In genomic region chr6:30689022-30689865, GRCh38 we compare ENCODE assay signal across 10 cellular contexts. TPM values are rescaled to one million over a fixed set of nuclear protein-coding genes. Genes with fewer than 3 reads are reported as not detected.
DNase-seq lines count a peak whose midpoint lies in the region; ATAC-seq, FAIRE-seq and TF ChIP-seq lines count a peak whose summit lies in the region.
"Had no signal": no experiment of that assay in that cellular context is flagged by ENCODE, and none has a peak within 500 bp of the region (broad histone marks: within the 10 kb centered on the region; RNA-seq: fewer than 3 reads in every experiment).

No MANE protein-coding gene starts in this region.

- TF ChIP-seq CTCF in GM06990 (IDR thresholded peaks at IDR 0.05; ENCODE audit: insufficient read depth, low read length, poor library complexity, severe bottlenecking) = no peak
- no peak for TF ChIP-seq CTCF in endothelial cell (IDR thresholded peaks at IDR 0.05; ENCODE audit: unreplicated experiment)
- no peak for TF ChIP-seq CTCF in progenitor cell of endocrine pancreas (IDR thresholded peaks at IDR 0.05; ENCODE audit: unreplicated experiment)

- H3K9me3 Mint-ChIP-seq in endothelial cell (ENCODE audit: unreplicated experiment) = no peaks in the 10 kb centered on the region
- H3K9me3 Mint-ChIP-seq in progenitor cell of endocrine pancreas (ENCODE audit: low read depth) = no peaks in the 10 kb centered on the region

- no peaks in the 10 kb centered on the region for H3K9me3 ChIP-seq in NT2/D1 (ENCODE audit: insufficient read depth, low read length)
- H3K9me3 ChIP-seq: SJSA1 had no signal

- H3K4me3 Mint-ChIP-seq in endothelial cell (ENCODE audit: unreplicated experiment) = peak overlapping the region; percentile 94
- peak overlapping the region; percentile 92 for H3K4me3 Mint-ChIP-seq in progenitor cell of endocrine pancreas (ENCODE audit: low read depth)

- H3K27ac Mint-ChIP-seq in endothelial cell (ENCODE audit: unreplicated experiment) (peak overlapping the region; percentile 68), progenitor cell of endocrine pancreas (peak overlapping the region; percentile 47)

- ATAC-seq in HG03045 (IDR thresholded peaks at IDR 0.05; ENCODE audit: unreplicated experiment) = no peak

- DNase-seq in GM06990 (ENCODE audit: extremely low read depth, insufficient read length) = no peak
- no peak for DNase-seq in NT2/D1 (ENCODE audit: low read depth, low spot score)
- no peak for DNase-seq in endothelial cell (ENCODE audit: low spot score)
- DNase-seq in progenitor cell of endocrine pancreas (ENCODE audit: low spot score, unreplicated experiment) = no peak
- no peak for DNase-seq in NOMO-1 treated with dmso at 0.1 percent for 144 hours (lab: John Stamatoyannopoulos, UW; ENCODE audit: unreplicated experiment)
- no peak for DNase-seq in nucleus accumbens (lab: John Stamatoyannopoulos, UW)
- no peak for DNase-seq in frontal cortex (ENCODE audit: low spot score in 2 of 2)
- DNase-seq: midbrain had no signal

- peaks cover 10% of the 10 kb centered on the region for H3K4me1 ChIP-seq in NT2/D1 (ENCODE audit: insufficient read depth, insufficient read length)

- peaks cover 45% of the 10 kb centered on the region for H3K4me1 Mint-ChIP-seq in endothelial cell (ENCODE audit: unreplicated experiment)
- peaks cover 40% of the 10 kb centered on the region for H3K4me1 Mint-ChIP-seq in progenitor cell of endocrine pancreas (ENCODE audit: low read depth)

- no peaks in the 10 kb centered on the region for H3K36me3 ChIP-seq in GM06990 (ENCODE audit: control insufficient read depth, insufficient read depth, low read length)
- peaks cover 24% of the 10 kb centered on the region for H3K36me3 ChIP-seq in NT2/D1 (ENCODE audit: insufficient read depth, insufficient read length, low read length)

- peaks cover 20% of the 10 kb centered on the region for H3K36me3 Mint-ChIP-seq in endothelial cell (ENCODE audit: low read depth, unreplicated experiment)
- H3K36me3 Mint-ChIP-seq in progenitor cell of endocrine pancreas (ENCODE audit: insufficient read depth) = no peaks in the 10 kb centered on the region

- H3K27me3 ChIP-seq in GM06990 (replicated peaks; ENCODE audit: control insufficient read depth, insufficient read depth, low read length) (no peaks in the 10 kb centered on the region), NT2/D1 (ENCODE audit: insufficient read depth, insufficient read length) (no peaks in the 10 kb centered on the region)
- H3K27me3 ChIP-seq: SJSA1 had no signal

- peak overlapping the region; percentile 95 for H3K4me3 ChIP-seq in GM06990 (replicated peaks; ENCODE audit: low read depth, low read length)
- H3K4me3 ChIP-seq in NT2/D1 (ENCODE audit: insufficient read length, low read depth) = peak overlapping the region; percentile 63

- peak overlapping the region; percentile 87 for H3K9ac ChIP-seq in NT2/D1 (ENCODE audit: insufficient read length, low read depth)

- FAIRE-seq in frontal cortex (lab: Jason Lieb, UNC) = no peak

- peaks cover 20% of the 10 kb centered on the region for H3K27me3 Mint-ChIP-seq in endothelial cell (ENCODE audit: unreplicated experiment)
- H3K27me3 Mint-ChIP-seq in progenitor cell of endocrine pancreas = no peaks in the 10 kb centered on the region

RNA-seq across cellular contexts. Expression of gene NRM, which starts 1.5 kb away (rescaled TPM):
- 26.0 TPM for total RNA-seq in endothelial cell (ENCODE audit: unreplicated experiment)
- 35.5 and 37.9 TPM in 2 replicates for total RNA-seq in progenitor cell of endocrine pancreas
- total RNA-seq in frontal cortex = 0.41 TPM

RNA-seq across cellular contexts. Expression of gene PPP1R18, which starts 2.8 kb away (rescaled TPM):
- total RNA-seq in endothelial cell (ENCODE audit: unreplicated experiment) (285 TPM), progenitor cell of endocrine pancreas (22.5 and 25.4 TPM in 2 replicates), frontal cortex (44.0 TPM)

RNA-seq across cellular contexts. Expression of gene DHX16, which starts 16.4 kb away (rescaled TPM):
- total RNA-seq in endothelial cell (ENCODE audit: unreplicated experiment) (38.5 TPM), progenitor cell of endocrine pancreas (30.0 and 31.0 TPM in 2 replicates), frontal cortex (22.4 TPM)

RNA-seq across cellular contexts. Expression of gene MDC1, which starts 27.8 kb away (rescaled TPM):
- total RNA-seq in endothelial cell (ENCODE audit: unreplicated experiment) (51.7 TPM), progenitor cell of endocrine pancreas (58.5 and 67.6 TPM in 2 replicates), frontal cortex (4.1 TPM)

RNA-seq across cellular contexts. Expression of gene TUBB, which starts 30.9 kb away (rescaled TPM):
- total RNA-seq in endothelial cell (ENCODE audit: unreplicated experiment) (1,094 TPM), progenitor cell of endocrine pancreas (1,227 and 1,272 TPM in 2 replicates), frontal cortex (1,325 TPM)

Comparison
In these comparisons a context has a peak if more than half of its experiments do, and no peak if none do; other contexts are left out.
1. RNA of gene NRM, which starts 1.5 kb away (total RNA-seq): 35.5 to 37.9 TPM in progenitor cell of endocrine pancreas and 26.0 TPM in endothelial cell (single experiment); 0.41 TPM in frontal cortex (single experiment); every median in the first group is over 10 times any median in the second.